In genomic region chr3:192122832-192123594, GRCh38 we compare ENCODE assay signal across 13 cellular contexts.
DNase-seq lines count a peak whose midpoint lies in the region; ATAC-seq and TF ChIP-seq lines count a peak whose summit lies in the region.
"Had no signal": no experiment of that assay in that cellular context is flagged by ENCODE, and none has a peak within 500 bp of the region (broad histone marks: within the 10 kb centered on the region; RNA-seq: fewer than 3 reads in every experiment).

No MANE protein-coding gene starts in this region.

- no peaks in the 10 kb centered on the region for H3F3A ChIP-seq in PC-9 (ENCODE audit: insufficient read depth, low read depth)

- H3K9me3 Mint-ChIP-seq in natural killer cell treated with Interleukin-12 subunit alpha and Interleukin-12 subunit beta and Interleukin-15 and Interleukin-18, amount 100 ng/mL, for 72 hours: peaks cover 3% of the 10 kb centered on the region
- H3K9me3 Mint-ChIP-seq in activated CD4-positive, alpha-beta T cell treated with anti-CD3 and anti-CD28 coated beads for 36 hours (ENCODE audit: low read depth): no peaks in the 10 kb centered on the region
- no peaks in the 10 kb centered on the region for H3K9me3 Mint-ChIP-seq in activated T-cell treated with anti-CD3 and anti-CD28 coated beads, Interleukin-2, amount 50 U/mL, for 4 hours

- H3K27ac ChIP-seq in PC-9: no peak overlapping the region
- no peak overlapping the region for H3K27ac ChIP-seq in A673 (ENCODE audit: low read depth, low read length, poor library complexity, severe bottlenecking)
- H3K27ac ChIP-seq: epithelial cell of prostate, thoracic aorta had no signal

- peaks cover 4% of the 10 kb centered on the region; the same call in 1 of the 2 replicates for H3K9me2 ChIP-seq in PC-9 (ENCODE audit: insufficient read depth)

- H4K20me1 ChIP-seq in PC-9 (ENCODE audit: insufficient read depth): no peaks in the 10 kb centered on the region

- CTCF ChIA-PET in PC-9 (lab: Charles Lee) (interaction anchor here (0.6 kb wide), 1 partner anchor 9 kb away, joined by 5 read pairs; no protein-coding TSS in a partner anchor), A673 (lab: Charles Lee) (no interaction called here)
- CTCF ChIA-PET in activated CD4-positive, alpha-beta T cell treated with anti-CD3 and anti-CD28 coated beads for 36 hours (lab: Charles Lee): interaction anchor here (1.7 kb wide), 1 partner anchor 8 kb away, joined by 4 read pairs; no protein-coding TSS in a partner anchor

- H3K36me3 Mint-ChIP-seq in natural killer cell treated with Interleukin-12 subunit alpha and Interleukin-12 subunit beta and Interleukin-15 and Interleukin-18, amount 100 ng/mL, for 72 hours: no peaks in the 10 kb centered on the region
- H3K36me3 Mint-ChIP-seq in activated CD4-positive, alpha-beta T cell treated with anti-CD3 and anti-CD28 coated beads for 36 hours (ENCODE audit: low read depth): no peaks in the 10 kb centered on the region
- H3K36me3 Mint-ChIP-seq in activated T-cell treated with anti-CD3 and anti-CD28 coated beads, Interleukin-2, amount 50 U/mL, for 4 hours (ENCODE audit: insufficient read depth): no peaks in the 10 kb centered on the region

- H3K27ac Mint-ChIP-seq in natural killer cell treated with Interleukin-12 subunit alpha and Interleukin-12 subunit beta and Interleukin-15 and Interleukin-18, amount 100 ng/mL, for 72 hours: no peak overlapping the region
- no peak overlapping the region for H3K27ac Mint-ChIP-seq in activated CD4-positive, alpha-beta T cell treated with anti-CD3 and anti-CD28 coated beads for 36 hours

- intact Hi-C loops in PC-9 (cut with micrococcal nuclease; ENCODE audit: unreplicated experiment) (no loop called here), A673 (cut with micrococcal nuclease; ENCODE audit: unreplicated experiment) (no loop called here)
- intact Hi-C loops in activated CD4-positive, alpha-beta T cell treated with anti-CD3 and anti-CD28 coated beads for 36 hours (cut with DNase I, micrococcal nuclease): no loop called here

- H3K4me3 Mint-ChIP-seq in natural killer cell treated with Interleukin-12 subunit alpha and Interleukin-12 subunit beta and Interleukin-15 and Interleukin-18, amount 100 ng/mL, for 72 hours: no peak overlapping the region
- no peak overlapping the region for H3K4me3 Mint-ChIP-seq in activated CD4-positive, alpha-beta T cell treated with anti-CD3 and anti-CD28 coated beads for 36 hours
- no peak overlapping the region for H3K4me3 Mint-ChIP-seq in activated T-cell treated with anti-CD3 and anti-CD28 coated beads, Interleukin-2, amount 50 U/mL, for 4 hours

- H3K27me3 Mint-ChIP-seq in natural killer cell treated with Interleukin-12 subunit alpha and Interleukin-12 subunit beta and Interleukin-15 and Interleukin-18, amount 100 ng/mL, for 72 hours: no peaks in the 10 kb centered on the region
- no peaks in the 10 kb centered on the region for H3K27me3 Mint-ChIP-seq in activated CD4-positive, alpha-beta T cell treated with anti-CD3 and anti-CD28 coated beads for 36 hours
- H3K27me3 Mint-ChIP-seq in activated T-cell treated with anti-CD3 and anti-CD28 coated beads, Interleukin-2, amount 50 U/mL, for 4 hours (ENCODE audit: low read depth): no peaks in the 10 kb centered on the region

- DNase-seq in GM12865 (ENCODE audit: low read depth) (peak; percentile 40), PC-9 (no peak), A673 (ENCODE audit: low spot score) (no peak)
- DNase-seq in natural killer cell treated with Interleukin-12 subunit alpha and Interleukin-12 subunit beta and Interleukin-15 and Interleukin-18, amount 100 ng/mL, for 72 hours (ENCODE audit: low spot score): no peak
- no peak for DNase-seq in activated CD4-positive, alpha-beta T cell treated with anti-CD3 and anti-CD28 coated beads for 36 hours
- DNase-seq in activated T-cell treated with anti-CD3 and anti-CD28 coated beads, Interleukin-2, amount 50 U/mL, for 4 hours: no peak
- DNase-seq: mesendoderm; NCI-H1092 treated with DMSO at 0.1 percent for 48 hours; stimulated activated CD4-positive, alpha-beta T cell treated with anti-CD3 and anti-CD28 coated beads, Interleukin-15, amount 100 ng/mL, for 24 hours had no signal

- no peak overlapping the region for H3K4me2 ChIP-seq in PC-9

- H3K27me3 ChIP-seq in PC-9 (ENCODE audit: insufficient read depth, low read depth) (no peaks in the 10 kb centered on the region), A673 (replicated peaks; ENCODE audit: insufficient read depth, low read depth, low read length, poor library complexity) (no peaks in the 10 kb centered on the region)

- POLR2A ChIA-PET in PC-9 (lab: Charles Lee; ENCODE audit: unreplicated experiment) (interaction anchor here (0.6 kb wide), 1 partner anchor 701 kb away, joined by 4 read pairs; no protein-coding TSS in a partner anchor), A673 (lab: Charles Lee; ENCODE audit: low non-redundant PET) (no interaction called here)
- POLR2A ChIA-PET in activated CD4-positive, alpha-beta T cell treated with anti-CD3 and anti-CD28 coated beads for 36 hours (lab: Charles Lee): no interaction called here

- H2AFZ ChIP-seq in PC-9: 0 out of 2 replicates have a peak overlapping the region, but pooled peaks have one; percentile 10

- H3K9me3 ChIP-seq in PC-9 (ENCODE audit: insufficient read depth, low read depth): no peaks in the 10 kb centered on the region
- H3K9me3 ChIP-seq in A673 (ENCODE audit: low read depth, low read length, poor library complexity, severe bottlenecking): no peaks in the 10 kb centered on the region
- H3K9me3 ChIP-seq: thoracic aorta had no signal

- TF ChIP-seq CTCF in GM12865 (IDR thresholded peaks at IDR 0.05; ENCODE audit: insufficient read depth, low read depth, low read length, missing control alignments): no peak
- TF ChIP-seq CTCF in PC-9 (conservative IDR thresholded peaks at IDR 0.05): no peak
- TF ChIP-seq CTCF in A673 (conservative IDR thresholded peaks at IDR 0.05; ENCODE audit: low read depth, low read length): no peak

- BruUV-seq in PC-9 (replicated peaks; lab: Mats Ljungman, UMichigan) (no TSS peak), A673 (replicated peaks; lab: Mats Ljungman, UMichigan) (no TSS peak)

- H3K4me3 ChIP-seq in GM12865 (ENCODE audit: low read depth, low read length): no peak overlapping the region
- no peak overlapping the region for H3K4me3 ChIP-seq in PC-9
- H3K4me3 ChIP-seq in A673 (ENCODE audit: low read depth, low read length, poor library complexity, severe bottlenecking): no peak overlapping the region
- H3K4me3 ChIP-seq: thoracic aorta had no signal

- ATAC-seq in GM19467 (IDR thresholded peaks at IDR 0.05; ENCODE audit: unreplicated experiment) (peak; percentile 55), HG03039 (IDR thresholded peaks at IDR 0.05; ENCODE audit: unreplicated experiment) (peak; percentile 88)
- no peak for ATAC-seq in natural killer cell treated with Interleukin-12 subunit alpha and Interleukin-12 subunit beta and Interleukin-15 and Interleukin-18, amount 100 ng/mL, for 72 hours
- ATAC-seq in activated CD4-positive, alpha-beta T cell treated with anti-CD3 and anti-CD28 coated beads for 36 hours: no peak
- no peak for ATAC-seq in activated T-cell treated with anti-CD3 and anti-CD28 coated beads, Interleukin-2, amount 50 U/mL, for 4 hours

- no peaks in the 10 kb centered on the region for H3K4me1 Mint-ChIP-seq in natural killer cell treated with Interleukin-12 subunit alpha and Interleukin-12 subunit beta and Interleukin-15 and Interleukin-18, amount 100 ng/mL, for 72 hours (ENCODE audit: low read depth in 2 of 2)
- no peaks in the 10 kb centered on the region for H3K4me1 Mint-ChIP-seq in activated CD4-positive, alpha-beta T cell treated with anti-CD3 and anti-CD28 coated beads for 36 hours
- H3K4me1 Mint-ChIP-seq in activated T-cell treated with anti-CD3 and anti-CD28 coated beads, Interleukin-2, amount 50 U/mL, for 4 hours (ENCODE audit: low read depth): no peaks in the 10 kb centered on the region

- no peaks in the 10 kb centered on the region for H3K4me1 ChIP-seq in PC-9 (replicated peaks; ENCODE audit: insufficient read depth)
- no peaks in the 10 kb centered on the region for H3K4me1 ChIP-seq in A673 (ENCODE audit: insufficient read depth, low read length, poor library complexity, severe bottlenecking)

- no peaks in the 10 kb centered on the region for H3K79me2 ChIP-seq in PC-9 (ENCODE audit: low read depth)

- no peaks in the 10 kb centered on the region for H3K36me3 ChIP-seq in PC-9 (ENCODE audit: low read depth)
- no peaks in the 10 kb centered on the region for H3K36me3 ChIP-seq in A673 (ENCODE audit: insufficient read depth, low read length, poor library complexity, severe bottlenecking)
- H3K36me3 ChIP-seq: thoracic aorta had no signal

Comparison
In these comparisons a context has a peak if more than half of its experiments do, and no peak if none do; other contexts are left out.
1. ATAC-seq: peak in GM19467 (single experiment) and HG03039 (single experiment); none in natural killer cell treated with Interleukin-12 subunit alpha and Interleukin-12 subunit beta and Interleukin-15 and Interleukin-18, amount 100 ng/mL, for 72 hours (0 of 2), activated CD4-positive, alpha-beta T cell treated with anti-CD3 and anti-CD28 coated beads for 36 hours (single experiment) and activated T-cell treated with anti-CD3 and anti-CD28 coated beads, Interleukin-2, amount 50 U/mL, for 4 hours (0 of 2).